ENCODE assay signal across 10 cellular contexts in the genomic region with DNA sequence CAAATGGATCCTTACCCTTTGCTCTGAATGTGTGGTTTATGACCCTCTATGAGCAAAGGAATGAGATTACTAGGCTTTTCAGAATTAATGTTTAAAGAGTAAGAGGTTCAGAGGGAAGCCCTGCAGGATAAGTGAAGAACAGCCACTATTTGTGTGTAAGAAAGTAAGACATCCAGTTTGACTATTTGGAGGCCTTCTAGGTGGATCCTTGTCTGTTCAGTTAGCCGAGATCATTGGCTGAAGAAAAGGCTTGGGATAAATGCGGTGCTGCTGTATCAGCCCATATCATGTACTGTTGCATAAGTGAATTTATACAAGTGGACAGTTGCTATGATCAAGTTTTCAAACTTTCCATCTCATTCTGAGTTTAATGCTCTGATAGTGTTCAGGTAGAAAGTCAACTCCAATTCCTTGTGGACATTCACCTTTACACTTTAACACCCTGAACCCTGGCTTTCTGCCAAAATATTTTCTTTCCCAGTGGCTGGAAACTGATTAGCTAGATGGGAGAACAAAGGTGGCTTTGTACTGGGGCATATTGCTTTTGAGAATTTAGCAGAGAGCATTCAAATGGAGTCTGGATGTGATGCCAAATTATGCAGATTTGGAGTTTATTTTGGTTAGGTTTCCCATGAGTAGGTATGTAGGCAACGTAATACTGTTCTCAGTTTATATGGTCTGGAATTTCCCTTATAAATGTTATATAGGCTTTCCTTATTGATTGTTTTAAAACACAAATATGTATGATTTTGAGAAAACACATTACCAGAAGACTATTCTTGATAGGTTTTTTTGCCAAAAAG. TPM values are rescaled to one million over a fixed set of nuclear protein-coding genes. Genes with fewer than 3 reads are reported as not detected.
DNase-seq lines count a peak whose midpoint lies in the region; ATAC-seq and TF ChIP-seq lines count a peak whose summit lies in the region.
"Had no signal": no experiment of that assay in that cellular context is flagged by ENCODE, and none has a peak within 500 bp of the region (broad histone marks: within the 10 kb centered on the region; RNA-seq: fewer than 3 reads in every experiment).

No MANE protein-coding gene starts in this region.

- H3K27me3 ChIP-seq in endodermal cell (ENCODE audit: control insufficient read depth, insufficient read depth, low read length, poor library complexity, severe bottlenecking), result no peaks in the 10 kb centered on the region

- ATAC-seq in HG03565 (IDR thresholded peaks at IDR 0.05; ENCODE audit: unreplicated experiment), result no peak
- ATAC-seq: naive thymus-derived CD8-positive, alpha-beta T cell had no signal

- peaks cover 50% of the 10 kb centered on the region for H3K36me3 ChIP-seq in endodermal cell (ENCODE audit: control insufficient read depth, insufficient read depth, low read length)

- H3K27ac ChIP-seq in endodermal cell (ENCODE audit: low read depth, low read length), result peak overlapping the region; percentile 40

- no peak overlapping the region for H3K4me3 ChIP-seq in endodermal cell (ENCODE audit: low read length)

- H3K36me3 Mint-ChIP-seq in endodermal cell (ENCODE audit: low read depth), result peaks cover 30% of the 10 kb centered on the region
- peaks cover 16% of the 10 kb centered on the region for H3K36me3 Mint-ChIP-seq in progenitor cell of endocrine pancreas (ENCODE audit: insufficient read depth)

- DNase-seq in DMS 273 (lab: John Stamatoyannopoulos, UW; ENCODE audit: unreplicated experiment), result peak; percentile 12
- DNase-seq in DMS 273 treated with DMSO at 0.1 percent for 48 hours (lab: John Stamatoyannopoulos, UW), result no peak
- DNase-seq in NCI-H1105 treated with DMSO at 0.1 percent for 48 hours (lab: John Stamatoyannopoulos, UW), result peak; percentile 18
- peak; percentile 17 for DNase-seq in endodermal cell
- DNase-seq in progenitor cell of endocrine pancreas (ENCODE audit: low spot score, unreplicated experiment), result no peak
- DNase-seq in NOMO-1 treated with dmso at 0.1 percent for 144 hours (lab: John Stamatoyannopoulos, UW; ENCODE audit: unreplicated experiment), result no peak
- DNase-seq in NCI-H2029 treated with DMSO at 0.1 percent for 48 hours (lab: John Stamatoyannopoulos, UW), result no peak
- DNase-seq: 8988T; naive thymus-derived CD8-positive, alpha-beta T cell had no signal

- H3K4me1 ChIP-seq in endodermal cell (ENCODE audit: control insufficient read depth, insufficient read depth, low read length), result no peaks in the 10 kb centered on the region

- no peaks in the 10 kb centered on the region for H3K9me3 ChIP-seq in endodermal cell (ENCODE audit: control insufficient read depth, low read length)

- no peak overlapping the region for H3K9ac ChIP-seq in endodermal cell (ENCODE audit: extremely low read depth, low read length, poor library complexity, severe bottlenecking)

- no peaks in the 10 kb centered on the region for H3K27me3 Mint-ChIP-seq in endodermal cell (ENCODE audit: insufficient read depth)
- no peaks in the 10 kb centered on the region for H3K27me3 Mint-ChIP-seq in progenitor cell of endocrine pancreas
- H3K27me3 Mint-ChIP-seq: naive thymus-derived CD8-positive, alpha-beta T cell had no signal

- H3K9me3 Mint-ChIP-seq in endodermal cell (no peaks in the 10 kb centered on the region), progenitor cell of endocrine pancreas (ENCODE audit: low read depth) (no peaks in the 10 kb centered on the region)
- H3K9me3 Mint-ChIP-seq: naive thymus-derived CD8-positive, alpha-beta T cell had no signal

- WGBS in endodermal cell (ENCODE audit: insufficient coverage in 1 of 2, insufficient read length in 1 of 2), 2 experiments, result 97 to 100% methylated on average over 3 of the region's 3 CpGs

- TF ChIP-seq CTCF in endodermal cell (conservative IDR thresholded peaks at IDR 0.05), result peak; percentile 31
- no peak for TF ChIP-seq CTCF in progenitor cell of endocrine pancreas (IDR thresholded peaks at IDR 0.05; ENCODE audit: unreplicated experiment)

- H3K27ac Mint-ChIP-seq in endodermal cell (no peak overlapping the region), progenitor cell of endocrine pancreas (peak overlapping the region; percentile 84)

- H3K4me3 Mint-ChIP-seq in endodermal cell (no peak overlapping the region), progenitor cell of endocrine pancreas (ENCODE audit: low read depth) (peak overlapping the region; percentile 29)

- H3K4me1 Mint-ChIP-seq in endodermal cell (peaks cover 24% of the 10 kb centered on the region), progenitor cell of endocrine pancreas (ENCODE audit: low read depth) (peaks cover 40% of the 10 kb centered on the region)

RNA-seq across cellular contexts. Expression of a gene that starts 15.0 kb away (rescaled TPM):
- 10 to 100 TPM; 29.0 to 36.7 TPM for total RNA-seq in endodermal cell
- polyA plus RNA-seq in endodermal cell (2013, experiment 1 of 2), result 5.8 TPM
- polyA plus RNA-seq in endodermal cell (2013, experiment 2 of 2), result 7.0 TPM
- 29.7 and 32.9 TPM in 2 replicates for total RNA-seq in progenitor cell of endocrine pancreas

RNA-seq across cellular contexts. Expression of a gene that starts 48.5 kb away (rescaled TPM):
- total RNA-seq in endodermal cell, result 10 to 100 TPM in 1 of 2 donors, 1 to 10 TPM in 1; 9.5 to 25.2 TPM
- 10.0 TPM for polyA plus RNA-seq in endodermal cell (2013, experiment 1 of 2)
- polyA plus RNA-seq in endodermal cell (2013, experiment 2 of 2), result 10.5 TPM
- total RNA-seq in progenitor cell of endocrine pancreas, result 8.5 and 8.9 TPM in 2 replicates

RNA-seq across cellular contexts. Expression of a gene that starts 55.0 kb away (rescaled TPM):
- total RNA-seq in endodermal cell, result 1 to 10 TPM in 1 of 2 donors, under 1 TPM in 1; 0.46 to 1.4 TPM
- 0.96 TPM for polyA plus RNA-seq in endodermal cell (2013, experiment 1 of 2)
- polyA plus RNA-seq in endodermal cell (2013, experiment 2 of 2), result 0.25 TPM
- total RNA-seq in progenitor cell of endocrine pancreas, result 0.29 and 0.31 TPM in 2 replicates
- total RNA-seq: naive thymus-derived CD8-positive, alpha-beta T cell had no signal

Comparison
In these comparisons a context has a peak if more than half of its experiments do, and no peak if none do; other contexts are left out.
1. DNase-seq: peak in DMS 273 (single experiment), NCI-H1105 treated with DMSO at 0.1 percent for 48 hours (single experiment) and endodermal cell (single experiment); none in DMS 273 treated with DMSO at 0.1 percent for 48 hours (single experiment), progenitor cell of endocrine pancreas (single experiment), NOMO-1 treated with dmso at 0.1 percent for 144 hours (single experiment) and NCI-H2029 treated with DMSO at 0.1 percent for 48 hours (single experiment).